ENCODE assay signal across 1 cellular context in the genomic region with DNA sequence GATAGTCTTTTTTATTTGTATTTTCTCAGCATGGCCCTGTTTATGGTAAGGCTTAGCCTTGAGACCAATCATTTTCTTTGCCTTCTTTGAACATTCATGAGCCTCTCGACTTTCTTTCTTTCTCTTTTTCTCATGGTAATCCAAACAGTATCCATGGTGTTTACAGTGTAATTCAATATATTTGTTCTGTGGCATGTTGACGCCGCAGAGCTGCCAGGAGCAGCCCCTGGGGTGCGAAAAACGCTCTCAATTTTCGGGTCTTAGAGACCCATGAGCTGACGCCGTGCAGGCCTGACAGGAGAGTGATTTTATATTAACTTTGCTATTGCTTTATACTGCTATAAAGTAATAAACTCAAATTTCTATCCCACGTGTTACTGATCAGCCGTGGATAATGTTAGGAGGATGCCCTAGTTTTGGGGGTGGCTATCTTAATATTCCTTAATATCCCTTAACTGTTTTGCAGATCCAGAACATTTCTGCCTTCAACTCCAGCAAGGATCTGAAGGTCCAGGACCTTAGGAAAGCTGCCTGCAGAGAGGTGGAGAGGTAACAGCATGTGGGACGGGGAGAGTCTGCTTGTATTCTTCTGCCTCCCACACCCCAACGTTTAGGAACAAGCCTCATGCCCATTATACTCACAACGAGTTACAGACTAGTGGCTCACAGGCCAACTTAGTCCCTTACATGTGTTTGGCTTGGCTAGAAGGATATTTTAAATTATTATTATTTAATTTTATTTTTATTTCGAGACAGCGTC.
TF ChIP-seq lines count a peak whose summit lies in the region.

No MANE protein-coding gene starts in this region.

TF ChIP-seq in GM23338, 12 proteins besides CTCF, POLR2A, EP300 and RAD21 (continued from another document):
- TF ChIP-seq NANOG (IDR thresholded peaks at IDR 0.05; ENCODE audit: borderline replicate concordance) (no peak), JUNB (IDR thresholded peaks at IDR 0.05; ENCODE audit: unreplicated experiment) (no peak), STAT1 (IDR thresholded peaks at IDR 0.05; ENCODE audit: unreplicated experiment) (no peak), EZH2phosphoT487 (IDR thresholded peaks at IDR 0.05; ENCODE audit: unreplicated experiment) (no peak), EZH2 (IDR thresholded peaks at IDR 0.05; ENCODE audit: low read depth, unreplicated experiment) (no peak), CREB1 (CRISPR knock-in tag; IDR thresholded peaks at IDR 0.05; ENCODE audit: low read depth) (no peak), POLR2AphosphoS5 (IDR thresholded peaks at IDR 0.05; ENCODE audit: low read depth) (no peak), ZNF331 (CRISPR knock-in tag; IDR thresholded peaks at IDR 0.05; ENCODE audit: low read depth) (no peak), ZNF114 (CRISPR knock-in tag; IDR thresholded peaks at IDR 0.05) (no peak)
- TF ChIP-seq, protein P1, sequence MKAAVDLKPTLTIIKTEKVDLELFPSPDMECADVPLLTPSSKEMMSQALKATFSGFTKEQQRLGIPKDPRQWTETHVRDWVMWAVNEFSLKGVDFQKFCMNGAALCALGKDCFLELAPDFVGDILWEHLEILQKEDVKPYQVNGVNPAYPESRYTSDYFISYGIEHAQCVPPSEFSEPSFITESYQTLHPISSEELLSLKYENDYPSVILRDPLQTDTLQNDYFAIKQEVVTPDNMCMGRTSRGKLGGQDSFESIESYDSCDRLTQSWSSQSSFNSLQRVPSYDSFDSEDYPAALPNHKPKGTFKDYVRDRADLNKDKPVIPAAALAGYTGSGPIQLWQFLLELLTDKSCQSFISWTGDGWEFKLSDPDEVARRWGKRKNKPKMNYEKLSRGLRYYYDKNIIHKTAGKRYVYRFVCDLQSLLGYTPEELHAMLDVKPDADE (IDR thresholded peaks at IDR 0.05) = no peak
- TF ChIP-seq, protein P2, sequence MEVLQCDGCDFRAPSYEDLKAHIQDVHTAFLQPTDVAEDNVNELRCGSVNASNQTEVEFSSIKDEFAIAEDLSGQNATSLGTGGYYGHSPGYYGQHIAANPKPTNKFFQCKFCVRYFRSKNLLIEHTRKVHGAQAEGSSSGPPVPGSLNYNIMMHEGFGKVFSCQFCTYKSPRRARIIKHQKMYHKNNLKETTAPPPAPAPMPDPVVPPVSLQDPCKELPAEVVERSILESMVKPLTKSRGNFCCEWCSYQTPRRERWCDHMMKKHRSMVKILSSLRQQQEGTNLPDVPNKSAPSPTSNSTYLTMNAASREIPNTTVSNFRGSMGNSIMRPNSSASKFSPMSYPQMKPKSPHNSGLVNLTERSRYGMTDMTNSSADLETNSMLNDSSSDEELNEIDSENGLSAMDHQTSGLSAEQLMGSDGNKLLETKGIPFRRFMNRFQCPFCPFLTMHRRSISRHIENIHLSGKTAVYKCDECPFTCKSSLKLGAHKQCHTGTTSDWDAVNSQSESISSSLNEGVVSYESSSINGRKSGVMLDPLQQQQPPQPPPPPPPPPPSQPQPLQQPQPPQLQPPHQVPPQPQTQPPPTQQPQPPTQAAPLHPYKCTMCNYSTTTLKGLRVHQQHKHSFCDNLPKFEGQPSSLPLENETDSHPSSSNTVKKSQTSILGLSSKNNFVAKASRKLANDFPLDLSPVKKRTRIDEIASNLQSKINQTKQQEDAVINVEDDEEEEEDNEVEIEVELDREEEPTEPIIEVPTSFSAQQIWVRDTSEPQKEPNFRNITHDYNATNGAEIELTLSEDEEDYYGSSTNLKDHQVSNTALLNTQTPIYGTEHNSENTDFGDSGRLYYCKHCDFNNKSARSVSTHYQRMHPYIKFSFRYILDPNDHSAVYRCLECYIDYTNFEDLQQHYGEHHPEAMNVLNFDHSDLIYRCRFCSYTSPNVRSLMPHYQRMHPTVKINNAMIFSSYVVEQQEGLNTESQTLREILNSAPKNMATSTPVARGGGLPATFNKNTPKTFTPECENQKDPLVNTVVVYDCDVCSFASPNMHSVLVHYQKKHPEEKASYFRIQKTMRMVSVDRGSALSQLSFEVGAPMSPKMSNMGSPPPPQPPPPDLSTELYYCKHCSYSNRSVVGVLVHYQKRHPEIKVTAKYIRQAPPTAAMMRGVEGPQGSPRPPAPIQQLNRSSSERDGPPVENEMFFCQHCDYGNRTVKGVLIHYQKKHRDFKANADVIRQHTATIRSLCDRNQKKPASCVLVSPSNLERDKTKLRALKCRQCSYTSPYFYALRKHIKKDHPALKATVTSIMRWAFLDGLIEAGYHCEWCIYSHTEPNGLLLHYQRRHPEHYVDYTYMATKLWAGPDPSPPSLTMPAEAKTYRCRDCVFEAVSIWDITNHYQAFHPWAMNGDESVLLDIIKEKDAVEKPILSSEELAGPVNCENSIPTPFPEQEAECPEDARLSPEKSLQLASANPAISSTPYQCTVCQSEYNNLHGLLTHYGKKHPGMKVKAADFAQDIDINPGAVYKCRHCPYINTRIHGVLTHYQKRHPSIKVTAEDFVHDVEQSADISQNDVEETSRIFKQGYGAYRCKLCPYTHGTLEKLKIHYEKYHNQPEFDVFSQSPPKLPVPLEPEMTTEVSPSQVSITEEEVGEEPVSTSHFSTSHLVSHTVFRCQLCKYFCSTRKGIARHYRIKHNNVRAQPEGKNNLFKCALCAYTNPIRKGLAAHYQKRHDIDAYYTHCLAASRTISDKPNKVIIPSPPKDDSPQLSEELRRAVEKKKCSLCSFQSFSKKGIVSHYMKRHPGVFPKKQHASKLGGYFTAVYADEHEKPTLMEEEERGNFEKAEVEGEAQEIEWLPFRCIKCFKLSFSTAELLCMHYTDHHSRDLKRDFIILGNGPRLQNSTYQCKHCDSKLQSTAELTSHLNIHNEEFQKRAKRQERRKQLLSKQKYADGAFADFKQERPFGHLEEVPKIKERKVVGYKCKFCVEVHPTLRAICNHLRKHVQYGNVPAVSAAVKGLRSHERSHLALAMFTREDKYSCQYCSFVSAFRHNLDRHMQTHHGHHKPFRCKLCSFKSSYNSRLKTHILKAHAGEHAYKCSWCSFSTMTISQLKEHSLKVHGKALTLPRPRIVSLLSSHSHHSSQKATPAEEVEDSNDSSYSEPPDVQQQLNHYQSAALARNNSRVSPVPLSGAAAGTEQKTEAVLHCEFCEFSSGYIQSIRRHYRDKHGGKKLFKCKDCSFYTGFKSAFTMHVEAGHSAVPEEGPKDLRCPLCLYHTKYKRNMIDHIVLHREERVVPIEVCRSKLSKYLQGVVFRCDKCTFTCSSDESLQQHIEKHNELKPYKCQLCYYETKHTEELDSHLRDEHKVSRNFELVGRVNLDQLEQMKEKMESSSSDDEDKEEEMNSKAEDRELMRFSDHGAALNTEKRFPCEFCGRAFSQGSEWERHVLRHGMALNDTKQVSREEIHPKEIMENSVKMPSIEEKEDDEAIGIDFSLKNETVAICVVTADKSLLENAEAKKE (CRISPR knock-in tag; IDR thresholded peaks at IDR 0.05) = no peak
TF ChIP-seq in GM23338: peak in this region for 0.
